Comparison of ENCODE assay signal across 9 cellular contexts in genomic region chr7:82441916-82442478, GRCh38. TPM values are rescaled to one million over a fixed set of nuclear protein-coding genes. Genes with fewer than 3 reads are reported as not detected.
DNase-seq lines count a peak whose midpoint lies in the region; ATAC-seq, FAIRE-seq and TF ChIP-seq lines count a peak whose summit lies in the region.
"Had no signal": no experiment of that assay in that cellular context is flagged by ENCODE, and none has a peak within 500 bp of the region (broad histone marks: within the 10 kb centered on the region; RNA-seq: fewer than 3 reads in every experiment).

No MANE protein-coding gene starts in this region.

- H3K9me3 ChIP-seq in iPS-20b (ENCODE audit: insufficient read depth, low read depth, low read length) (no peaks in the 10 kb centered on the region), suprapubic skin (no peaks in the 10 kb centered on the region)

- TF ChIP-seq CTCF in VCaP (conservative IDR thresholded peaks at IDR 0.05) (no peak), suprapubic skin (IDR thresholded peaks at IDR 0.05) (no peak)

- TF ChIP-seq POLR2A in suprapubic skin (IDR thresholded peaks at IDR 0.05), result no peak
- TF ChIP-seq POLR2A in H54 (IDR thresholded peaks at IDR 0.05; ENCODE audit: low read depth, low read length), result no peak

- no peak for ATAC-seq in GM19328 (IDR thresholded peaks at IDR 0.05; ENCODE audit: unreplicated experiment)

- H3K27ac ChIP-seq in VCaP, result peak overlapping the region; percentile 93
- H3K27ac ChIP-seq in iPS-20b (ENCODE audit: low read length), result peak overlapping the region; percentile 30
- H3K27ac ChIP-seq in suprapubic skin, result no peak overlapping the region

- 26% methylated on average over 7 of the region's 7 CpGs for WGBS in suprapubic skin

- H3K4me1 ChIP-seq in iPS-20b (ENCODE audit: insufficient read depth, low read length) (peaks cover 32% of the 10 kb centered on the region), suprapubic skin (peaks cover 20% of the 10 kb centered on the region)

- DNase-seq in NCI-H82 (lab: John Stamatoyannopoulos, UW), result peak; percentile 50
- DNase-seq in NCI-H82 treated with DMSO at 0.1 percent for 48 hours (lab: John Stamatoyannopoulos, UW; ENCODE audit: unreplicated experiment), result no peak
- no peak for DNase-seq in suprapubic skin (ENCODE audit: low spot score in 2 of 2)
- DNase-seq in stimulated activated CD4-positive, alpha-beta T cell treated with anti-CD3 and anti-CD28 coated beads, Interleukin-4, amount 100 ng/mL, for 24 hours, result no peak
- no peak for DNase-seq in H54 (ENCODE audit: insufficient read length, low spot score)
- DNase-seq: CD4-positive, CD25-positive, alpha-beta regulatory T cell had no signal

- no peak for FAIRE-seq in H54 (lab: Jason Lieb, UNC)

- no peak for TF ChIP-seq EP300 in suprapubic skin (IDR thresholded peaks at IDR 0.05)

- H3K4me3 ChIP-seq in iPS-20b (ENCODE audit: low read length) (peak overlapping the region; percentile 70), suprapubic skin (peak overlapping the region; percentile 93)

- H3K36me3 ChIP-seq in iPS-20b (ENCODE audit: insufficient read depth, low read depth, low read length), result no peaks in the 10 kb centered on the region
- H3K36me3 ChIP-seq in suprapubic skin, result no peaks in the 10 kb centered on the region

- H3K27me3 ChIP-seq in iPS-20b (ENCODE audit: insufficient read depth, low read length) (peaks cover 26% of the 10 kb centered on the region; the same call in 1 of the 2 replicates), suprapubic skin (no peaks in the 10 kb centered on the region)

- peak overlapping the region; percentile 85; the same call in 1 of the 2 replicates for H3K9ac ChIP-seq in iPS-20b (ENCODE audit: low read depth, low read length)

RNA-seq across cellular contexts. Expression of gene CACNA2D1, which starts 1.6 kb away (rescaled TPM):
- total RNA-seq in suprapubic skin, result 10 to 100 TPM in 2 of 4 donors, 1 to 10 TPM in 2; 9.3 to 16.9 (median 10.6) TPM
- total RNA-seq: CD4-positive, CD25-positive, alpha-beta regulatory T cell had no signal
